In genomic region chr7:156475179-156475578, GRCh38 we compare ENCODE assay signal across 1 cellular context.
A peak's percentile ranks its signal among the peaks of the same experiment; 100 is the strongest.
TF ChIP-seq lines count a peak whose summit lies in the region.

No MANE protein-coding gene starts in this region.

TF ChIP-seq in GM12878, 131 proteins besides CTCF, POLR2A, EP300 and RAD21 (continued from another document):
- TF ChIP-seq PKNOX1 (IDR thresholded peaks at IDR 0.05), result peak; percentile 44; the same call in 1 of the 2 replicates
- 0 out of 2 replicates have a peak, but pooled peaks have one; percentile 54 for TF ChIP-seq IRF5 (IDR thresholded peaks at IDR 0.05; ENCODE audit: borderline replicate concordance)
- TF ChIP-seq PAX5 (IDR thresholded peaks at IDR 0.05; ENCODE audit: borderline replicate concordance, low read depth, low read length), result peak; percentile 93
- peak; percentile 53 for TF ChIP-seq RUNX3 (IDR thresholded peaks at IDR 0.05; ENCODE audit: low read length)
- TF ChIP-seq SMAD5 (IDR thresholded peaks at IDR 0.05; ENCODE audit: low read depth), result no peak
- no peak for TF ChIP-seq ZBTB40 (IDR thresholded peaks at IDR 0.05; ENCODE audit: borderline replicate concordance)
- TF ChIP-seq ZNF384 (IDR thresholded peaks at IDR 0.05; ENCODE audit: borderline replicate concordance, low read depth, low read length), result no peak
- no peak for TF ChIP-seq ATF3 (IDR thresholded peaks at IDR 0.05; ENCODE audit: borderline replicate concordance, extremely low read depth, low read depth, low read length)
- TF ChIP-seq IKZF1 (conservative IDR thresholded peaks at IDR 0.05), result peak; percentile 72
- TF ChIP-seq RFX5 (IDR thresholded peaks at IDR 0.05; ENCODE audit: low read depth, low read length), result peak; percentile 63; the same call in 1 of the 2 replicates
- peak; percentile 79; the same call in 1 of the 2 replicates for TF ChIP-seq MTA2 (IDR thresholded peaks at IDR 0.05; ENCODE audit: low read depth)
- peak; percentile 62 to 76; a peak in 2 of 4 replicates for TF ChIP-seq IKZF2 (IDR thresholded peaks at IDR 0.05)
- no peak for TF ChIP-seq CBX5 (IDR thresholded peaks at IDR 0.05; ENCODE audit: low read depth)
- no peak for TF ChIP-seq TBL1XR1 (IDR thresholded peaks at IDR 0.05; ENCODE audit: low read depth, low read length)
- no peak for TF ChIP-seq MXI1 (IDR thresholded peaks at IDR 0.05; ENCODE audit: low read depth, low read length)
- peak; percentile 59 to 83; a peak in 3 of 4 replicates for TF ChIP-seq BHLHE40 (IDR thresholded peaks at IDR 0.05; ENCODE audit: borderline replicate concordance in 1 of 2, low read depth in 2 of 2, low read length in 1 of 2)
- TF ChIP-seq TCF12 (IDR thresholded peaks at IDR 0.05; ENCODE audit: low read depth, low read length), result peak; percentile 41; the same call in 1 of the 2 replicates
- no peak for TF ChIP-seq SMARCA5 (IDR thresholded peaks at IDR 0.05)
- no peak for TF ChIP-seq ZNF217 (IDR thresholded peaks at IDR 0.05)
- peak; percentile 95 for TF ChIP-seq MLLT1 (IDR thresholded peaks at IDR 0.05)
- peak; percentile 53; the same call in 1 of the 2 replicates for TF ChIP-seq ATF7 (IDR thresholded peaks at IDR 0.05; ENCODE audit: low read depth)
- TF ChIP-seq SPI1 (IDR thresholded peaks at IDR 0.05; ENCODE audit: borderline replicate concordance, insufficient read depth, low read depth, low read length), result no peak
- no peak for TF ChIP-seq ZNF274 (IDR thresholded peaks at IDR 0.05; ENCODE audit: insufficient read depth, insufficient read length)
- peak; percentile 90 for TF ChIP-seq NR2F1 (conservative IDR thresholded peaks at IDR 0.05)
